ENCODE assay signal across 1 cellular context in genomic region chr16:4475880-4476790, GRCh38.
TF ChIP-seq lines count a peak whose summit lies in the region.

TSS of gene HMOX2 (plus strand) at chr16:4476398. CDS start at chr16:4505525, 29,127 bp downstream.

TF ChIP-seq in HepG2, 621 proteins besides CTCF, POLR2A, EP300 and RAD21 (continued from another document and continues in another):
- TF ChIP-seq TEAD3 (CRISPR knock-in tag; optimal IDR thresholded peaks at IDR 0.05; ENCODE audit: borderline replicate concordance) (peak; percentile 86), FOXJ3 (CRISPR knock-in tag; IDR thresholded peaks at IDR 0.05; ENCODE audit: borderline replicate concordance) (no peak), PHB2 (IDR thresholded peaks at IDR 0.05; ENCODE audit: partially characterized antibody) (no peak), POGZ (CRISPR knock-in tag; IDR thresholded peaks at IDR 0.05) (peak; percentile 68), REPIN1 (CRISPR knock-in tag; IDR thresholded peaks at IDR 0.05; ENCODE audit: borderline replicate concordance, low read depth) (peak; percentile 86), THAP8 (CRISPR knock-in tag; IDR thresholded peaks at IDR 0.05; ENCODE audit: borderline replicate concordance) (no peak), ZFP36 (IDR thresholded peaks at IDR 0.05; ENCODE audit: borderline replicate concordance, low read depth, low read length, partially characterized antibody) (no peak), ZNF224 (CRISPR knock-in tag; IDR thresholded peaks at IDR 0.05) (peak; percentile 94), ZNF282 (IDR thresholded peaks at IDR 0.05; ENCODE audit: partially characterized antibody) (no peak), ZNF17 (CRISPR knock-in tag; IDR thresholded peaks at IDR 0.05) (no peak), ZNF260 (CRISPR knock-in tag; IDR thresholded peaks at IDR 0.05; ENCODE audit: borderline replicate concordance, low read depth) (no peak), ZNF547 (CRISPR knock-in tag; IDR thresholded peaks at IDR 0.05) (peak; percentile 89), TBP (CRISPR knock-in tag; IDR thresholded peaks at IDR 0.05) (no peak), JUNB (CRISPR knock-in tag; IDR thresholded peaks at IDR 0.05; ENCODE audit: borderline replicate concordance) (no peak), ZNF383 (CRISPR knock-in tag; IDR thresholded peaks at IDR 0.05; ENCODE audit: borderline replicate concordance) (no peak), ZNF432 (CRISPR knock-in tag; IDR thresholded peaks at IDR 0.05; ENCODE audit: borderline replicate concordance) (no peak), PCBP1 (IDR thresholded peaks at IDR 0.05; ENCODE audit: borderline replicate concordance, low read depth, low read length) (no peak), CREB1 (IDR thresholded peaks at IDR 0.05) (peak; percentile 74), CREB1 (CRISPR knock-in tag; IDR thresholded peaks at IDR 0.05) (no peak), ZFY (CRISPR knock-in tag; IDR thresholded peaks at IDR 0.05) (peak; percentile 94), ESRRA (CRISPR knock-in tag; IDR thresholded peaks at IDR 0.05; ENCODE audit: low read depth) (no peak; the same call in 1 of the 2 replicates), ZNF570 (CRISPR knock-in tag; IDR thresholded peaks at IDR 0.05; ENCODE audit: borderline replicate concordance) (no peak; the same call in 1 of the 2 replicates), ZNF180 (CRISPR knock-in tag; IDR thresholded peaks at IDR 0.05; ENCODE audit: borderline replicate concordance, low read depth) (no peak), ZNF18 (CRISPR knock-in tag; IDR thresholded peaks at IDR 0.05; ENCODE audit: insufficient replicate concordance) (peak; percentile 69), RARG (CRISPR knock-in tag; IDR thresholded peaks at IDR 0.05; ENCODE audit: low read depth) (no peak), MEIS2 (CRISPR knock-in tag; IDR thresholded peaks at IDR 0.05) (peak; percentile 86), ZNF350 (CRISPR knock-in tag; IDR thresholded peaks at IDR 0.05; ENCODE audit: borderline replicate concordance, low read depth) (peak; percentile 81; the same call in 1 of the 2 replicates), ZNF607 (CRISPR knock-in tag; IDR thresholded peaks at IDR 0.05; ENCODE audit: borderline replicate concordance) (peak; percentile 95), ZNF713 (CRISPR knock-in tag; IDR thresholded peaks at IDR 0.05) (peak; percentile 84; the same call in 1 of the 2 replicates), RFX3 (CRISPR knock-in tag; IDR thresholded peaks at IDR 0.05) (no peak), HHEX (CRISPR knock-in tag; IDR thresholded peaks at IDR 0.05) (no peak), CCAR2 (optimal IDR thresholded peaks at IDR 0.05; ENCODE audit: low read depth, low read length) (no peak), IKZF1 (IDR thresholded peaks at IDR 0.05) (no peak), ZNF121 (CRISPR knock-in tag; IDR thresholded peaks at IDR 0.05) (peak; percentile 52; the same call in 1 of the 2 replicates), KMT2B (CRISPR knock-in tag; IDR thresholded peaks at IDR 0.05) (peak; percentile 70), NCOR1 (IDR thresholded peaks at IDR 0.05; ENCODE audit: borderline replicate concordance, low read length) (no peak), ZNF281 (CRISPR knock-in tag; IDR thresholded peaks at IDR 0.05; ENCODE audit: borderline replicate concordance) (no peak), SP140L (CRISPR knock-in tag; IDR thresholded peaks at IDR 0.05; ENCODE audit: borderline replicate concordance) (no peak), PRPF4 (IDR thresholded peaks at IDR 0.05; ENCODE audit: low read depth, low read length, poor library complexity, severe bottlenecking) (no peak)
- TF ChIP-seq, protein P1, sequence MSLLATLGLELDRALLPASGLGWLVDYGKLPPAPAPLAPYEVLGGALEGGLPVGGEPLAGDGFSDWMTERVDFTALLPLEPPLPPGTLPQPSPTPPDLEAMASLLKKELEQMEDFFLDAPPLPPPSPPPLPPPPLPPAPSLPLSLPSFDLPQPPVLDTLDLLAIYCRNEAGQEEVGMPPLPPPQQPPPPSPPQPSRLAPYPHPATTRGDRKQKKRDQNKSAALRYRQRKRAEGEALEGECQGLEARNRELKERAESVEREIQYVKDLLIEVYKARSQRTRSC (CRISPR knock-in tag; IDR thresholded peaks at IDR 0.05; ENCODE audit: low read depth), result peak; percentile 65; the same call in 1 of the 2 replicates
- TF ChIP-seq, protein P2, sequence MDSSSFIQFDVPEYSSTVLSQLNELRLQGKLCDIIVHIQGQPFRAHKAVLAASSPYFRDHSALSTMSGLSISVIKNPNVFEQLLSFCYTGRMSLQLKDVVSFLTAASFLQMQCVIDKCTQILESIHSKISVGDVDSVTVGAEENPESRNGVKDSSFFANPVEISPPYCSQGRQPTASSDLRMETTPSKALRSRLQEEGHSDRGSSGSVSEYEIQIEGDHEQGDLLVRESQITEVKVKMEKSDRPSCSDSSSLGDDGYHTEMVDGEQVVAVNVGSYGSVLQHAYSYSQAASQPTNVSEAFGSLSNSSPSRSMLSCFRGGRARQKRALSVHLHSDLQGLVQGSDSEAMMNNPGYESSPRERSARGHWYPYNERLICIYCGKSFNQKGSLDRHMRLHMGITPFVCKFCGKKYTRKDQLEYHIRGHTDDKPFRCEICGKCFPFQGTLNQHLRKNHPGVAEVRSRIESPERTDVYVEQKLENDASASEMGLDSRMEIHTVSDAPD (CRISPR knock-in tag; IDR thresholded peaks at IDR 0.05), result 0 out of 2 replicates have a peak, but pooled peaks have one; percentile 18
- TF ChIP-seq, protein P3, sequence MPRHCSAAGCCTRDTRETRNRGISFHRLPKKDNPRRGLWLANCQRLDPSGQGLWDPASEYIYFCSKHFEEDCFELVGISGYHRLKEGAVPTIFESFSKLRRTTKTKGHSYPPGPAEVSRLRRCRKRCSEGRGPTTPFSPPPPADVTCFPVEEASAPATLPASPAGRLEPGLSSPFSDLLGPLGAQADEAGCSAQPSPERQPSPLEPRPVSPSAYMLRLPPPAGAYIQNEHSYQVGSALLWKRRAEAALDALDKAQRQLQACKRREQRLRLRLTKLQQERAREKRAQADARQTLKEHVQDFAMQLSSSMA (CRISPR knock-in tag; IDR thresholded peaks at IDR 0.05), result no peak; the same call in 1 of the 2 replicates
- TF ChIP-seq, protein P4, sequence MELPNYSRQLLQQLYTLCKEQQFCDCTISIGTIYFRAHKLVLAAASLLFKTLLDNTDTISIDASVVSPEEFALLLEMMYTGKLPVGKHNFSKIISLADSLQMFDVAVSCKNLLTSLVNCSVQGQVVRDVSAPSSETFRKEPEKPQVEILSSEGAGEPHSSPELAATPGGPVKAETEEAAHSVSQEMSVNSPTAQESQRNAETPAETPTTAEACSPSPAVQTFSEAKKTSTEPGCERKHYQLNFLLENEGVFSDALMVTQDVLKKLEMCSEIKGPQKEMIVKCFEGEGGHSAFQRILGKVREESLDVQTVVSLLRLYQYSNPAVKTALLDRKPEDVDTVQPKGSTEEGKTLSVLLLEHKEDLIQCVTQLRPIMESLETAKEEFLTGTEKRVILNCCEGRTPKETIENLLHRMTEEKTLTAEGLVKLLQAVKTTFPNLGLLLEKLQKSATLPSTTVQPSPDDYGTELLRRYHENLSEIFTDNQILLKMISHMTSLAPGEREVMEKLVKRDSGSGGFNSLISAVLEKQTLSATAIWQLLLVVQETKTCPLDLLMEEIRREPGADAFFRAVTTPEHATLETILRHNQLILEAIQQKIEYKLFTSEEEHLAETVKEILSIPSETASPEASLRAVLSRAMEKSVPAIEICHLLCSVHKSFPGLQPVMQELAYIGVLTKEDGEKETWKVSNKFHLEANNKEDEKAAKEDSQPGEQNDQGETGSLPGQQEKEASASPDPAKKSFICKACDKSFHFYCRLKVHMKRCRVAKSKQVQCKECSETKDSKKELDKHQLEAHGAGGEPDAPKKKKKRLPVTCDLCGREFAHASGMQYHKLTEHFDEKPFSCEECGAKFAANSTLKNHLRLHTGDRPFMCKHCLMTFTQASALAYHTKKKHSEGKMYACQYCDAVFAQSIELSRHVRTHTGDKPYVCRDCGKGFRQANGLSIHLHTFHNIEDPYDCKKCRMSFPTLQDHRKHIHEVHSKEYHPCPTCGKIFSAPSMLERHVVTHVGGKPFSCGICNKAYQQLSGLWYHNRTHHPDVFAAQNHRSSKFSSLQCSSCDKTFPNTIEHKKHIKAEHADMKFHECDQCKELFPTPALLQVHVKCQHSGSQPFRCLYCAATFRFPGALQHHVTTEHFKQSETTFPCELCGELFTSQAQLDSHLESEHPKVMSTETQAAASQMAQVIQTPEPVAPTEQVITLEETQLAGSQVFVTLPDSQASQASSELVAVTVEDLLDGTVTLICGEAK (IDR thresholded peaks at IDR 0.05), result no peak
- TF ChIP-seq, protein P4 (CRISPR knock-in tag; IDR thresholded peaks at IDR 0.05), result peak; percentile 67
- TF ChIP-seq, protein P5, sequence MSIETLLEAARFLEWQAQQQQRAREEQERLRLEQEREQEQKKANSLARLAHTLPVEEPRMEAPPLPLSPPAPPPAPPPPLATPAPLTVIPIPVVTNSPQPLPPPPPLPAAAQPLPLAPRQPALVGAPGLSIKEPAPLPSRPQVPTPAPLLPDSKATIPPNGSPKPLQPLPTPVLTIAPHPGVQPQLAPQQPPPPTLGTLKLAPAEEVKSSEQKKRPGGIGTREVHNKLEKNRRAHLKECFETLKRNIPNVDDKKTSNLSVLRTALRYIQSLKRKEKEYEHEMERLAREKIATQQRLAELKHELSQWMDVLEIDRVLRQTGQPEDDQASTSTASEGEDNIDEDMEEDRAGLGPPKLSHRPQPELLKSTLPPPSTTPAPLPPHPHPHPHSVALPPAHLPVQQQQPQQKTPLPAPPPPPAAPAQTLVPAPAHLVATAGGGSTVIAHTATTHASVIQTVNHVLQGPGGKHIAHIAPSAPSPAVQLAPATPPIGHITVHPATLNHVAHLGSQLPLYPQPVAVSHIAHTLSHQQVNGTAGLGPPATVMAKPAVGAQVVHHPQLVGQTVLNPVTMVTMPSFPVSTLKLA (IDR thresholded peaks at IDR 0.05), result peak; percentile 68
